ENCODE assay signal across 12 cellular contexts in genomic region chr5:150137168-150137957, GRCh38. TPM values are rescaled to one million over a fixed set of nuclear protein-coding genes. Genes with fewer than 3 reads are reported as not detected.
DNase-seq lines count a peak whose midpoint lies in the region; ATAC-seq and TF ChIP-seq lines count a peak whose summit lies in the region.
"Had no signal": no experiment of that assay in that cellular context is flagged by ENCODE, and none has a peak within 500 bp of the region (broad histone marks: within the 10 kb centered on the region; RNA-seq: fewer than 3 reads in every experiment).

No MANE protein-coding gene starts in this region.

- H3K36me3 ChIP-seq in breast epithelium (no peaks in the 10 kb centered on the region), mammary epithelial cell (ENCODE audit: insufficient read depth, low read length) (no peaks in the 10 kb centered on the region)
- H3K36me3 ChIP-seq: HAP-1 had no signal

- H3K4me2 ChIP-seq in mammary epithelial cell (ENCODE audit: insufficient read depth, low read depth, low read length) = no peak overlapping the region

- H3K4me1 ChIP-seq in breast epithelium (peaks cover 11 to 15% of the 10 kb centered on the region in 2 donors), mammary epithelial cell (ENCODE audit: insufficient read depth, low read length) (no peaks in the 10 kb centered on the region)
- H3K4me1 ChIP-seq: foreskin keratinocyte, HAP-1 had no signal

- peak overlapping the region; percentile 62 for H3K27ac Mint-ChIP-seq in nephron progenitor cell
- H3K27ac Mint-ChIP-seq: stimulated activated memory B cell treated with anti-CD40 and anti-IgM and Interleukin-4, amounts not matched to agents 10 μg/mL and 1 μg/mL and 100 μg/mL, for 72 hours had no signal

- H3K9me3 Mint-ChIP-seq in nephron progenitor cell = no peaks in the 10 kb centered on the region
- H3K9me3 Mint-ChIP-seq: stimulated activated memory B cell treated with anti-CD40 and anti-IgM and Interleukin-4, amounts not matched to agents 10 μg/mL and 1 μg/mL and 100 μg/mL, for 72 hours had no signal

- H3K4me3 Mint-ChIP-seq in nephron progenitor cell = peak overlapping the region; percentile 21
- H3K4me3 Mint-ChIP-seq: stimulated activated memory B cell treated with anti-CD40 and anti-IgM and Interleukin-4, amounts not matched to agents 10 μg/mL and 1 μg/mL and 100 μg/mL, for 72 hours had no signal

- WGBS in mammary epithelial cell (ENCODE audit: low coverage, missing lambda C conversion rate) = 63% methylated on average over 9 of the region's 12 CpGs

- dilution Hi-C loops in mammary epithelial cell (cut with HindIII; ENCODE audit: low sequenced_read_pairs) = no loop called here

- BruUV-seq in mammary epithelial cell (replicated peaks; lab: Mats Ljungman, UMichigan) = no TSS peak

- H3K27ac ChIP-seq in breast epithelium (peak overlapping the region; percentile 73 to 86), mammary epithelial cell (ENCODE audit: insufficient read depth, low read depth, low read length) (no peak overlapping the region)
- H3K27ac ChIP-seq: foreskin keratinocyte had no signal

- in situ Hi-C loops in mammary epithelial cell (cut with MboI; ENCODE audit: low sequenced_read_pairs in 2 of 2) = no loop called here

- CTCF ChIA-PET in mammary epithelial cell (lab: Charles Lee; ENCODE audit: low non-redundant PET) = no interaction called here

- no peak overlapping the region for H3K9ac ChIP-seq in mammary epithelial cell (ENCODE audit: insufficient read depth, low read length)

- peak overlapping the region in 1 of 3 donors; percentile 43 for H3K4me3 ChIP-seq in breast epithelium
- H3K4me3 ChIP-seq in mammary epithelial cell (replicated peaks in 1 of 3; ENCODE audit: insufficient read depth in 1 of 3, low read depth in 2 of 3, low read length in 3 of 3) = no peak overlapping the region
- H3K4me3 ChIP-seq in fibroblast of villous mesenchyme (ENCODE audit: low read depth, low read length) = no peak overlapping the region
- H3K4me3 ChIP-seq: HAP-1 had no signal

- no peak for DNase-seq in breast epithelium (ENCODE audit: low spot score in 2 of 2)
- DNase-seq in mammary epithelial cell = no peak
- DNase-seq in fibroblast of villous mesenchyme (ENCODE audit: low read depth) = peak; percentile 79
- DNase-seq in nephron progenitor cell = no peak
- DNase-seq in HUDEP-2 (lab: John Stamatoyannopoulos, UW; ENCODE audit: unreplicated experiment in 76 of 76) = no peak
- no peak for DNase-seq in NCI-H187 treated with DMSO at 0.1 percent for 48 hours (lab: John Stamatoyannopoulos, UW)
- no peak for DNase-seq in NCI-H1048 (lab: John Stamatoyannopoulos, UW)
- DNase-seq: foreskin keratinocyte had no signal

- peaks cover 98% of the 10 kb centered on the region for H3K4me1 Mint-ChIP-seq in nephron progenitor cell
- H3K4me1 Mint-ChIP-seq: stimulated activated memory B cell treated with anti-CD40 and anti-IgM and Interleukin-4, amounts not matched to agents 10 μg/mL and 1 μg/mL and 100 μg/mL, for 72 hours had no signal

- TF ChIP-seq POLR2A in breast epithelium (IDR thresholded peaks at IDR 0.05) = no peak

- no peaks in the 10 kb centered on the region for H3K27me3 ChIP-seq in breast epithelium
- no peaks in the 10 kb centered on the region for H3K27me3 ChIP-seq in mammary epithelial cell (ENCODE audit: insufficient read depth, low read length)
- H3K27me3 ChIP-seq: foreskin keratinocyte had no signal

- intact Hi-C loops in breast epithelium (cut with DNase I; ENCODE audit: low total_unique reads) = no loop called here
- intact Hi-C loops in mammary epithelial cell (cut with micrococcal nuclease) = no loop called here

- no peaks in the 10 kb centered on the region for H4K20me1 ChIP-seq in mammary epithelial cell (ENCODE audit: insufficient read depth, low read length)

- H3K9me3 ChIP-seq in breast epithelium (no peaks in the 10 kb centered on the region), mammary epithelial cell (replicated peaks; ENCODE audit: insufficient read depth, low read length) (no peaks in the 10 kb centered on the region)
- H3K9me3 ChIP-seq: HAP-1 had no signal

- no peak overlapping the region for H2AFZ ChIP-seq in mammary epithelial cell (ENCODE audit: low read depth, low read length)

- H3K79me2 ChIP-seq in mammary epithelial cell (ENCODE audit: insufficient read depth, low read length) = no peaks in the 10 kb centered on the region

- H3K27me3 Mint-ChIP-seq in nephron progenitor cell (ENCODE audit: low read depth, poor library complexity) = peaks cover 9% of the 10 kb centered on the region

- no peak for ATAC-seq in HG03045 (IDR thresholded peaks at IDR 0.05; ENCODE audit: unreplicated experiment)
- ATAC-seq: foreskin keratinocyte; stimulated activated memory B cell treated with anti-CD40 and anti-IgM and Interleukin-4, amounts not matched to agents 10 μg/mL and 1 μg/mL and 100 μg/mL, for 72 hours had no signal

- TF ChIP-seq CTCF in breast epithelium (IDR thresholded peaks at IDR 0.05) (no peak), mammary epithelial cell (conservative IDR thresholded peaks at IDR 0.05 in 1 of 2, IDR thresholded peaks at IDR 0.05 in 1 of 2; ENCODE audit: extremely low read depth in 1 of 2, insufficient read depth in 1 of 2, low read depth in 1 of 2, low read length in 2 of 2) (no peak), fibroblast of villous mesenchyme (IDR thresholded peaks at IDR 0.05; ENCODE audit: insufficient read depth, low read depth, low read length) (no peak), nephron progenitor cell (IDR thresholded peaks at IDR 0.05) (no peak)

- peaks cover 17% of the 10 kb centered on the region for H3K36me3 Mint-ChIP-seq in nephron progenitor cell (ENCODE audit: low read depth)
- H3K36me3 Mint-ChIP-seq: stimulated activated memory B cell treated with anti-CD40 and anti-IgM and Interleukin-4, amounts not matched to agents 10 μg/mL and 1 μg/mL and 100 μg/mL, for 72 hours had no signal

RNA-seq across cellular contexts. Expression of gene PDGFRB, which starts 18.3 kb away (rescaled TPM):
- total RNA-seq in breast epithelium (100 to 1,000 TPM in 2 of 3 donors, 10 to 100 TPM in 1; 53.7 to 243 (median 146) TPM), mammary epithelial cell (1 to 10 TPM in 1 of 2 donors, not detected in 1; 1.5 TPM), fibroblast of villous mesenchyme (341 TPM in 2 replicates)
- 0.25 TPM for polyA plus RNA-seq in mammary epithelial cell
- not detected for polyA minus RNA-seq in mammary epithelial cell
- total RNA-seq: foreskin keratinocyte had no signal
- polyA plus RNA-seq: foreskin keratinocyte had no signal

RNA-seq across cellular contexts. Expression of gene CDX1, which starts 29.2 kb away (rescaled TPM):
- total RNA-seq in breast epithelium (1 to 10 TPM in 1 of 3 donors, not detected in 2; 1.3 TPM), mammary epithelial cell (not detected), fibroblast of villous mesenchyme (under 0.01 and 0.64 TPM in 2 replicates)
- not detected for polyA plus RNA-seq in mammary epithelial cell
- not detected for polyA minus RNA-seq in mammary epithelial cell
- total RNA-seq: foreskin keratinocyte, NCI-H460 had no signal
- polyA plus RNA-seq: foreskin keratinocyte had no signal

RNA-seq across cellular contexts. Expression of gene CSF1R, which starts 51.0 kb away (rescaled TPM):
- total RNA-seq in breast epithelium (10 to 100 TPM; 11.5 to 79.0 (median 24.1) TPM), mammary epithelial cell (1 to 10 TPM in 1 of 2 donors, not detected in 1; 1.3 TPM), fibroblast of villous mesenchyme (under 0.01 TPM in 2 replicates)
- 1.5 TPM for polyA plus RNA-seq in mammary epithelial cell
- polyA minus RNA-seq in mammary epithelial cell = 5.0 TPM
- total RNA-seq: foreskin keratinocyte, NCI-H460 had no signal

RNA-seq across cellular contexts. Expression of gene SLC6A7, which starts 52.5 kb away (rescaled TPM):
- total RNA-seq in breast epithelium = under 1 TPM in 2 of 3 donors, not detected in 1; 0.15 to 0.16 TPM
- not detected for total RNA-seq in mammary epithelial cell
- not detected for polyA plus RNA-seq in mammary epithelial cell
- not detected for polyA minus RNA-seq in mammary epithelial cell
- under 0.01 TPM in 2 replicates for total RNA-seq in fibroblast of villous mesenchyme
- total RNA-seq: foreskin keratinocyte had no signal
- polyA plus RNA-seq: foreskin keratinocyte had no signal

Comparison
In these comparisons a context has a peak if more than half of its experiments do, and no peak if none do; other contexts are left out.
1. RNA of gene PDGFRB, which starts 18.3 kb away (total RNA-seq): 341 TPM in fibroblast of villous mesenchyme and 53.7 to 243 TPM in breast epithelium; 1.5 TPM in mammary epithelial cell; every median in the first group is over 10 times any median in the second.
2. RNA of gene CSF1R, which starts 51.0 kb away (total RNA-seq): 11.5 to 79.0 TPM in breast epithelium; 1.3 TPM in mammary epithelial cell and under 0.01 TPM in fibroblast of villous mesenchyme; every median in the first group is over 4 times any median in the second.